Comparison of ENCODE assay signal across 1 cellular context in genomic region chr16:20001856-20002707, GRCh38.
TF ChIP-seq lines count a peak whose summit lies in the region.

No MANE protein-coding gene starts in this region.

TF ChIP-seq in HepG2, 621 proteins besides CTCF, POLR2A, EP300 and RAD21 (continued from another document and continues in another):
- no peak for TF ChIP-seq CREBL2 (CRISPR knock-in tag; IDR thresholded peaks at IDR 0.05; ENCODE audit: borderline replicate concordance)
- peak; percentile 61 for TF ChIP-seq MYC (CRISPR knock-in tag; IDR thresholded peaks at IDR 0.05; ENCODE audit: borderline replicate concordance)
- TF ChIP-seq MED1 (CRISPR knock-in tag; IDR thresholded peaks at IDR 0.05), result peak; percentile 81
- no peak for TF ChIP-seq KMT2B (CRISPR knock-in tag; IDR thresholded peaks at IDR 0.05)
- TF ChIP-seq ZNF878 (CRISPR knock-in tag; IDR thresholded peaks at IDR 0.05), result no peak
- TF ChIP-seq KDM6A (CRISPR knock-in tag; IDR thresholded peaks at IDR 0.05; ENCODE audit: low read depth), result no peak; the same call in 1 of the 2 replicates
- TF ChIP-seq ATF5 (CRISPR knock-in tag; IDR thresholded peaks at IDR 0.05; ENCODE audit: low read depth), result no peak
- no peak for TF ChIP-seq MTF1 (CRISPR knock-in tag; IDR thresholded peaks at IDR 0.05)
- TF ChIP-seq ZNF577 (CRISPR knock-in tag; IDR thresholded peaks at IDR 0.05; ENCODE audit: borderline replicate concordance, low read depth), result no peak
- TF ChIP-seq SRF (IDR thresholded peaks at IDR 0.05; ENCODE audit: low read depth, low read length), result no peak
- TF ChIP-seq DNMT3B (CRISPR knock-in tag; conservative IDR thresholded peaks at IDR 0.05), result no peak
- TF ChIP-seq PRMT3 (CRISPR knock-in tag; IDR thresholded peaks at IDR 0.05; ENCODE audit: borderline replicate concordance, low read depth), result no peak
- peak; percentile 48; the same call in 1 of the 2 replicates for TF ChIP-seq SKIL (CRISPR knock-in tag; IDR thresholded peaks at IDR 0.05; ENCODE audit: borderline replicate concordance)
- TF ChIP-seq ZBTB3 (CRISPR knock-in tag; IDR thresholded peaks at IDR 0.05; ENCODE audit: borderline replicate concordance, low read depth), result no peak
- peak; percentile 74 for TF ChIP-seq ARID5B (CRISPR knock-in tag; IDR thresholded peaks at IDR 0.05)
- TF ChIP-seq MXD1 (CRISPR knock-in tag; IDR thresholded peaks at IDR 0.05), result no peak
- no peak for TF ChIP-seq NFIC (IDR thresholded peaks at IDR 0.05; ENCODE audit: low read length)
- no peak for TF ChIP-seq HCFC1 (IDR thresholded peaks at IDR 0.05; ENCODE audit: low read depth, low read length)
- no peak for TF ChIP-seq TBP (CRISPR knock-in tag; IDR thresholded peaks at IDR 0.05)
- no peak for TF ChIP-seq DBP (CRISPR knock-in tag; IDR thresholded peaks at IDR 0.05; ENCODE audit: not compliant biosample characterization)
- no peak for TF ChIP-seq ZBTB37 (CRISPR knock-in tag; IDR thresholded peaks at IDR 0.05)
- TF ChIP-seq ERF (CRISPR knock-in tag; IDR thresholded peaks at IDR 0.05), result no peak
- TF ChIP-seq ZNF75D (CRISPR knock-in tag; IDR thresholded peaks at IDR 0.05; ENCODE audit: borderline replicate concordance), result no peak
- no peak for TF ChIP-seq USF2 (IDR thresholded peaks at IDR 0.05; ENCODE audit: low read depth, low read length)
- no peak for TF ChIP-seq USF2 (CRISPR knock-in tag; IDR thresholded peaks at IDR 0.05; ENCODE audit: borderline replicate concordance)
- no peak for TF ChIP-seq ZNF614 (CRISPR knock-in tag; IDR thresholded peaks at IDR 0.05; ENCODE audit: borderline replicate concordance)
- no peak for TF ChIP-seq ZNF710 (CRISPR knock-in tag; IDR thresholded peaks at IDR 0.05; ENCODE audit: borderline replicate concordance)
- TF ChIP-seq HNF1A (IDR thresholded peaks at IDR 0.05; ENCODE audit: low read depth), result no peak
- TF ChIP-seq HNF1A (CRISPR knock-in tag; IDR thresholded peaks at IDR 0.05; ENCODE audit: borderline replicate concordance), result peak; percentile 49; the same call in 1 of the 2 replicates
- peak; percentile 59; the same call in 1 of the 2 replicates for TF ChIP-seq ZNF83 (CRISPR knock-in tag; IDR thresholded peaks at IDR 0.05; ENCODE audit: borderline replicate concordance)
- TF ChIP-seq MLX (CRISPR knock-in tag; IDR thresholded peaks at IDR 0.05), result peak; percentile 93
- no peak for TF ChIP-seq TP53 (CRISPR knock-in tag; conservative IDR thresholded peaks at IDR 0.05)
- TF ChIP-seq ZNF670 (CRISPR knock-in tag; IDR thresholded peaks at IDR 0.05; ENCODE audit: borderline replicate concordance), result peak; percentile 21; the same call in 1 of the 2 replicates
- no peak for TF ChIP-seq ZNF704 (CRISPR knock-in tag; IDR thresholded peaks at IDR 0.05; ENCODE audit: borderline replicate concordance)
- 0 out of 2 replicates have a peak, but pooled peaks have one; percentile 24 for TF ChIP-seq BATF2 (CRISPR knock-in tag; IDR thresholded peaks at IDR 0.05)
- no peak for TF ChIP-seq IKZF4 (CRISPR knock-in tag; IDR thresholded peaks at IDR 0.05; ENCODE audit: borderline replicate concordance, low read depth, not compliant biosample characterization)
- 0 out of 2 replicates have a peak, but pooled peaks have one; percentile 22 for TF ChIP-seq ZFP41 (CRISPR knock-in tag; IDR thresholded peaks at IDR 0.05; ENCODE audit: borderline replicate concordance)
